1 cellular context compared by ENCODE assay signal in the genomic region with DNA sequence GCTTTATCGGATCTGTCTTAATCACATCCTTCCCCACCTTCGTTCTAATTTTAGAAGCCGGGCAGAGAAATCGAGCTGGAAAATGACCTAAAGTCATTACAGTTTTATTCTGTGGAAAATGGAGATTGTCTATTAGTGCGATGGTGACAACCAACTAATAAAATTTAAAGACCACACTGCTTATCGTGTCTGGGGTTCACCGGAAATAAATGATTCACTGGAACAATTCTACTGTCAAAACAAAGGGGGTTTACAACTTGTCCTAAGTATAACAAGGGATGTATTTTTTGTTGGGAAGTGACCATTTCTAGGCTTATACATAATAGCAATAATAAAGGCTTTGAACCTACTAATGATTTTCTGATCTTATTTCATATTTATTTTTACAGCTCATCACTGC.
TF ChIP-seq lines count a peak whose summit lies in the region.

No MANE protein-coding gene starts in this region.

TF ChIP-seq in IMR-90, 13 proteins besides CTCF, POLR2A, EP300 and RAD21 (continued from another document):
- TF ChIP-seq SMC3 (IDR thresholded peaks at IDR 0.05; ENCODE audit: low read depth, low read length), result no peak
